30 cellular contexts compared by ENCODE assay signal in the genomic region with DNA sequence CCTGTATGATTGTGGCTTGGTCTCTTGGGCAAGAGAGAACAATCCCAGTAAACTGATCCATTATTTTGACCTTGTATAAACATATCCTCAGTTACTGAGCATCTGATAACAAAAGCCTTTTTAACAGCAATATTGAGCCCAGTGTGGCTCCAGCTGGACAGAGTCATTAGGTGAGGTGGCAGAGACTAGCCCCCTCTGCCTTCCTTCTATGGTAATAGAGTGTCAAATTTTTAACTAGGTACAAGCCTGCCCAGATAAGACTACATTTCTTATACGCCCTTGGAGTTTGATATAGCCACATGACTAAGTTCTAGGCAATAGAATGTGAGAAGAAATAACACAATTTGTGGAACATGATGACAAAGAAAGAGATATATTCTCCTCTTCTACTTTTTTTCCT. TPM values are rescaled to one million over a fixed set of nuclear protein-coding genes. Genes with fewer than 3 reads are reported as not detected.
DNase-seq lines count a peak whose midpoint lies in the region; TF ChIP-seq lines count a peak whose summit lies in the region.
"Had no signal": no experiment of that assay in that cellular context is flagged by ENCODE, and none has a peak within 500 bp of the region (broad histone marks: within the 10 kb centered on the region; RNA-seq: fewer than 3 reads in every experiment).

No MANE protein-coding gene starts in this region.

- no peak overlapping the region for H3K9ac ChIP-seq in endodermal cell (ENCODE audit: extremely low read depth, low read length, poor library complexity, severe bottlenecking)

- no peaks in the 10 kb centered on the region for H3K4me1 ChIP-seq in endodermal cell (ENCODE audit: control insufficient read depth, insufficient read depth, low read length)
- peaks cover 13% of the 10 kb centered on the region for H3K4me1 ChIP-seq in osteoblast (ENCODE audit: insufficient read depth, low read length)
- peaks cover 0 to 11% (median 8%) of the 10 kb centered on the region in 4 donors for H3K4me1 ChIP-seq in sigmoid colon
- H3K4me1 ChIP-seq in stomach = no peaks in the 10 kb centered on the region
- H3K4me1 ChIP-seq: left ventricle myocardium inferior had no signal

- H4K20me1 ChIP-seq in osteoblast (ENCODE audit: insufficient read depth, low read length) = no peaks in the 10 kb centered on the region

- intact Hi-C loops in sigmoid colon (cut with DNase I) = no loop called here
- intact Hi-C loops in stomach (cut with DNase I; ENCODE audit: low total_unique reads) = no loop called here

- H3K27me3 Mint-ChIP-seq in endodermal cell (ENCODE audit: insufficient read depth) = no peaks in the 10 kb centered on the region
- H3K27me3 Mint-ChIP-seq: activated naive CD8-positive, alpha-beta T cell treated with anti-CD3 and anti-CD28 coated beads for 36 hours; CD4-positive, alpha-beta T cell; dendritic cell treated with granulocyte-macrophage colony-stimulating factor and Interleukin-4, amounts not matched to agents 40 ng/mL and 50 ng/mL, for 4 days; naive B cell; T-helper 17 cell had no signal

- DNase-seq in NCI-H1092 treated with DMSO at 0.1 percent for 48 hours (lab: John Stamatoyannopoulos, UW) (peak; percentile 30), NCI-H1092 (lab: John Stamatoyannopoulos, UW) (no peak), NCI-H2196 treated with DMSO at 0.1 percent for 48 hours (lab: John Stamatoyannopoulos, UW; ENCODE audit: unreplicated experiment) (peak; percentile 39), endodermal cell (no peak), osteoblast (ENCODE audit: insufficient read length, low spot score, missing footprints) (peak; percentile 30), sigmoid colon (no peak), AG08395 (ENCODE audit: low spot score) (no peak), stomach (no peak)
- DNase-seq: activated CD8-positive, alpha-beta T cell treated with anti-CD3 and anti-CD28 coated beads, Interleukin-2, amount 10 ng/mL, durations not matched to agents 7 days and 5 days; activated effector memory CD4-positive, alpha-beta T cell treated with Interleukin-2 at 50 U/mL for 16 hours; activated naive CD8-positive, alpha-beta T cell treated with anti-CD3 and anti-CD28 coated beads for 36 hours; AML-193; caudate nucleus; CD4-positive, alpha-beta T cell; DMS79 treated with DMSO at 0.1 percent for 48 hours; KBM-7; left ventricle myocardium inferior; MG63; naive B cell; NCI-H2171 treated with DMSO at 0.1 percent for 48 hours; NCI-H526; nucleus accumbens; RPMI8226; stimulated activated naive CD8-positive, alpha-beta T cell treated with anti-CD3 and anti-CD28 coated beads, Interleukin-15, Interleukin-2, amounts not matched to agents 100 U/mL and 50 U/mL, for 24 hours; T-helper 17 cell had no signal

- TF ChIP-seq EP300 in sigmoid colon (IDR thresholded peaks at IDR 0.05) (no peak), stomach (IDR thresholded peaks at IDR 0.05) (no peak)

- no peaks in the 10 kb centered on the region for H3K9me3 Mint-ChIP-seq in endodermal cell
- H3K9me3 Mint-ChIP-seq: activated naive CD8-positive, alpha-beta T cell treated with anti-CD3 and anti-CD28 coated beads for 36 hours; dendritic cell treated with granulocyte-macrophage colony-stimulating factor and Interleukin-4, amounts not matched to agents 40 ng/mL and 50 ng/mL, for 4 days; mesothelial cell of epicardium; naive B cell had no signal

- no peaks in the 10 kb centered on the region for H3K36me3 Mint-ChIP-seq in endodermal cell (ENCODE audit: low read depth)
- H3K36me3 Mint-ChIP-seq: activated naive CD8-positive, alpha-beta T cell treated with anti-CD3 and anti-CD28 coated beads for 36 hours; mesothelial cell of epicardium; naive B cell had no signal

- no peak overlapping the region for H2AFZ ChIP-seq in osteoblast (ENCODE audit: low read length)

- H3K36me3 ChIP-seq in endodermal cell (ENCODE audit: control insufficient read depth, insufficient read depth, low read length) (no peaks in the 10 kb centered on the region), osteoblast (ENCODE audit: insufficient read depth, low read length) (no peaks in the 10 kb centered on the region), sigmoid colon (no peaks in the 10 kb centered on the region), stomach (peaks cover 0 to 5% (median 0%) of the 10 kb centered on the region in 4 donors)
- H3K36me3 ChIP-seq: HAP-1, left ventricle myocardium inferior, MG63, thoracic aorta had no signal

- no peak overlapping the region for H3K27ac Mint-ChIP-seq in endodermal cell
- H3K27ac Mint-ChIP-seq: activated CD8-positive, alpha-beta T cell treated with anti-CD3 and anti-CD28 coated beads, Interleukin-2, amount 10 ng/mL, durations not matched to agents 7 days and 5 days; activated naive CD8-positive, alpha-beta T cell treated with anti-CD3 and anti-CD28 coated beads for 36 hours; CD4-positive, alpha-beta T cell; dendritic cell treated with granulocyte-macrophage colony-stimulating factor and Interleukin-4, amounts not matched to agents 40 ng/mL and 50 ng/mL, for 4 days; mesothelial cell of epicardium; naive B cell; T-helper 17 cell had no signal

- WGBS in endodermal cell (ENCODE audit: insufficient coverage in 1 of 2, insufficient read length in 1 of 2), 2 experiments = 94% methylated on average over 1 of the region's 1 CpG; no CpG with 5 or more reads in 1 of the 2 experiments
- WGBS in sigmoid colon, 2 donors = 66 to 88% methylated on average over 1 of the region's 1 CpG
- 35 to 68% (median 48%) methylated on average over 1 of the region's 1 CpG for WGBS in stomach, 5 donors

- TF ChIP-seq CTCF in endodermal cell (conservative IDR thresholded peaks at IDR 0.05) (peak; percentile 57), osteoblast (IDR thresholded peaks at IDR 0.05; ENCODE audit: extremely low read depth, low read depth, low read length) (no peak), sigmoid colon (IDR thresholded peaks at IDR 0.05) (no peak), stomach (IDR thresholded peaks at IDR 0.05) (no peak)

- H3K79me2 ChIP-seq in osteoblast (ENCODE audit: insufficient read depth, low read length) = no peaks in the 10 kb centered on the region

- H3K27me3 ChIP-seq in endodermal cell (ENCODE audit: control insufficient read depth, insufficient read depth, low read length, poor library complexity, severe bottlenecking) (no peaks in the 10 kb centered on the region), osteoblast (ENCODE audit: insufficient read depth, low read length) (no peaks in the 10 kb centered on the region), sigmoid colon (no peaks in the 10 kb centered on the region), stomach (no peaks in the 10 kb centered on the region)
- H3K27me3 ChIP-seq: MG63 had no signal

- peaks cover 2% of the 10 kb centered on the region for H3K4me1 Mint-ChIP-seq in endodermal cell
- H3K4me1 Mint-ChIP-seq: activated naive CD8-positive, alpha-beta T cell treated with anti-CD3 and anti-CD28 coated beads for 36 hours; naive B cell; T-helper 17 cell had no signal

- H3K4me3 ChIP-seq in endodermal cell (ENCODE audit: low read length) (no peak overlapping the region), osteoblast (ENCODE audit: insufficient read depth, low read length) (no peak overlapping the region), sigmoid colon (no peak overlapping the region), stomach (no peak overlapping the region)
- H3K4me3 ChIP-seq: HAP-1, left ventricle myocardium inferior, MG63, SK-N-MC, thoracic aorta had no signal

- no peaks in the 10 kb centered on the region for H3K9me3 ChIP-seq in endodermal cell (ENCODE audit: control insufficient read depth, low read length)
- no peaks in the 10 kb centered on the region for H3K9me3 ChIP-seq in osteoblast (ENCODE audit: low read depth, low read length)
- H3K9me3 ChIP-seq in sigmoid colon = no peaks in the 10 kb centered on the region
- H3K9me3 ChIP-seq in stomach = no peaks in the 10 kb centered on the region
- H3K9me3 ChIP-seq: HAP-1, left ventricle myocardium inferior, MG63, thoracic aorta had no signal

- H3K27ac ChIP-seq in endodermal cell (ENCODE audit: low read depth, low read length) (no peak overlapping the region), osteoblast (ENCODE audit: low read depth, low read length) (no peak overlapping the region), sigmoid colon (no peak overlapping the region), stomach (no peak overlapping the region)
- H3K27ac ChIP-seq: left ventricle myocardium inferior, SK-N-MC, thoracic aorta had no signal

- TF ChIP-seq POLR2A in sigmoid colon (IDR thresholded peaks at IDR 0.05) = no peak
- no peak for TF ChIP-seq POLR2A in stomach (IDR thresholded peaks at IDR 0.05)

- H3K4me3 Mint-ChIP-seq in endodermal cell = no peak overlapping the region
- H3K4me3 Mint-ChIP-seq: activated CD8-positive, alpha-beta T cell treated with anti-CD3 and anti-CD28 coated beads, Interleukin-2, amount 10 ng/mL, durations not matched to agents 7 days and 5 days; activated naive CD8-positive, alpha-beta T cell treated with anti-CD3 and anti-CD28 coated beads for 36 hours; CD4-positive, alpha-beta T cell; dendritic cell treated with granulocyte-macrophage colony-stimulating factor and Interleukin-4, amounts not matched to agents 40 ng/mL and 50 ng/mL, for 4 days; mesothelial cell of epicardium; naive B cell; T-helper 17 cell had no signal

- no peak overlapping the region for H3K4me2 ChIP-seq in osteoblast (ENCODE audit: insufficient read depth, low read length)

RNA-seq across cellular contexts. Expression of a gene that starts 56.2 kb away (rescaled TPM):
- total RNA-seq in endodermal cell (10 to 100 TPM; 10.6 to 18.0 TPM), osteoblast (100 and 115 TPM in 2 replicates), sigmoid colon (10 to 100 TPM; 29.9 to 62.4 (median 50.2) TPM), stomach (100 to 1,000 TPM in 1 of 5 donors, 10 to 100 TPM in 4; 11.2 to 145 (median 28.0) TPM)
- 8.4 TPM for polyA plus RNA-seq in endodermal cell (2013, experiment 1 of 2)
- polyA plus RNA-seq in endodermal cell (2013, experiment 2 of 2) = 10.8 TPM
- polyA plus RNA-seq in sigmoid colon (100 to 1,000 TPM in 2 of 3 donors, 10 to 100 TPM in 1; 47.6 to 124 (median 118) TPM), stomach (10 to 100 TPM; 34.4 to 65.5 (median 59.5) TPM)
- total RNA-seq: activated CD8-positive, alpha-beta T cell treated with anti-CD3 and anti-CD28 coated beads, Interleukin-2, amount 10 ng/mL, durations not matched to agents 7 days and 5 days; activated naive CD8-positive, alpha-beta T cell treated with anti-CD3 and anti-CD28 coated beads for 36 hours had no signal

Comparison
In these comparisons a context has a peak if more than half of its experiments do, and no peak if none do; other contexts are left out.
1. DNase-seq: peak in NCI-H1092 treated with DMSO at 0.1 percent for 48 hours (single experiment), NCI-H2196 treated with DMSO at 0.1 percent for 48 hours (single experiment) and osteoblast (single experiment); none in NCI-H1092 (single experiment), endodermal cell (single experiment), sigmoid colon (single experiment), AG08395 (single experiment) and stomach (single experiment).